In the genomic region with DNA sequence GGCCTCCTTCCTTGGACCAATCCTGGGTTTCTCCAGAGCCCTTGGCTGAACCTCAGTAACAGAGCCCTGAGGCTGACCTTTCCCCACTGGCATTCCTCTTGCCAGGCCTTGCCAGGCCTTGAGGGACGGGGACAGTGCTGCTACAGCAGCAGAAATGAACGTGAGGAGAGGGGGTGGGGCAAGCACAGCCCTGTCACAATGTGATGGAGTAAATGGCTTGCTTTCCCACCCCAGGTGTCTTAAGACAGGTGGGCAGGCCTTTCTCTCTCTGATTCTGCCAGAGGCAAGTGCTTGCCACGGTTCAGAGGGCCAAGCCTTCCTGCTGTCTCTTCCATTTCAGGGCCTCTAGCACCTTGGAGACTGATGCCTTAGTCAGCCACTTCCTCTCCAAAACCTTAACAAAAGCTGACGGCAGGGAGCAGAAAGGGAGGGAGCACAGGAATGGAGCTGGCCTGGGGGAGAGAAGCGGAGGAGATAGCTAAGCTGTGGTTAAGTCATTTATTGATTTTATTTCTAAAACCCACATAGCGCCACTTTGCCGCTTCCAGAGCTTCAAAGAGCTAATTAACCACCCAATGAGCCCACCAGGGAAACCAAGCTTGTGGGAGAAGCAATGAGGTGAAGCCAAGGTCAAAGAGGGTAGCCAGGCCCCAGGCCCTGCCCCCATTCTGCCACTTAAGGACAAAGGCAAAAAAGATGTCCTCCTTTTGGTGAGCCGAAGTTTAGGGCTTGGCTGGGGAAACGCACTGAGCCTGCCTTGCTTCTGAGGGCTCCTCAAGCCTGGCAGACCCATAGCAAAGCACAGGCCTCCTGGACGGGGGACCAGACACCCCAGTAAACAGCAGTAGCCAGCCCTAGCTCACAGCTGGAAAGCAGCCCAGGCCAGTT, we compare ENCODE assay signal across 1 cellular context.
TF ChIP-seq lines count a peak whose summit lies in the region.

No MANE protein-coding gene starts in this region.

TF ChIP-seq in HEK293, 187 proteins besides CTCF, POLR2A, EP300 and RAD21 (continued from another document):
- TF ChIP-seq, protein P1, sequence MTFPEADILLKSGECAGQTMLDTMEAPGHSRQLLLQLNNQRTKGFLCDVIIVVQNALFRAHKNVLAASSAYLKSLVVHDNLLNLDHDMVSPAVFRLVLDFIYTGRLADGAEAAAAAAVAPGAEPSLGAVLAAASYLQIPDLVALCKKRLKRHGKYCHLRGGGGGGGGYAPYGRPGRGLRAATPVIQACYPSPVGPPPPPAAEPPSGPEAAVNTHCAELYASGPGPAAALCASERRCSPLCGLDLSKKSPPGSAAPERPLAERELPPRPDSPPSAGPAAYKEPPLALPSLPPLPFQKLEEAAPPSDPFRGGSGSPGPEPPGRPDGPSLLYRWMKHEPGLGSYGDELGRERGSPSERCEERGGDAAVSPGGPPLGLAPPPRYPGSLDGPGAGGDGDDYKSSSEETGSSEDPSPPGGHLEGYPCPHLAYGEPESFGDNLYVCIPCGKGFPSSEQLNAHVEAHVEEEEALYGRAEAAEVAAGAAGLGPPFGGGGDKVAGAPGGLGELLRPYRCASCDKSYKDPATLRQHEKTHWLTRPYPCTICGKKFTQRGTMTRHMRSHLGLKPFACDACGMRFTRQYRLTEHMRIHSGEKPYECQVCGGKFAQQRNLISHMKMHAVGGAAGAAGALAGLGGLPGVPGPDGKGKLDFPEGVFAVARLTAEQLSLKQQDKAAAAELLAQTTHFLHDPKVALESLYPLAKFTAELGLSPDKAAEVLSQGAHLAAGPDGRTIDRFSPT (tag by site-specific recombination; IDR thresholded peaks at IDR 0.05), result no peak; the same call in none of the 2 replicates
- TF ChIP-seq, protein P2, sequence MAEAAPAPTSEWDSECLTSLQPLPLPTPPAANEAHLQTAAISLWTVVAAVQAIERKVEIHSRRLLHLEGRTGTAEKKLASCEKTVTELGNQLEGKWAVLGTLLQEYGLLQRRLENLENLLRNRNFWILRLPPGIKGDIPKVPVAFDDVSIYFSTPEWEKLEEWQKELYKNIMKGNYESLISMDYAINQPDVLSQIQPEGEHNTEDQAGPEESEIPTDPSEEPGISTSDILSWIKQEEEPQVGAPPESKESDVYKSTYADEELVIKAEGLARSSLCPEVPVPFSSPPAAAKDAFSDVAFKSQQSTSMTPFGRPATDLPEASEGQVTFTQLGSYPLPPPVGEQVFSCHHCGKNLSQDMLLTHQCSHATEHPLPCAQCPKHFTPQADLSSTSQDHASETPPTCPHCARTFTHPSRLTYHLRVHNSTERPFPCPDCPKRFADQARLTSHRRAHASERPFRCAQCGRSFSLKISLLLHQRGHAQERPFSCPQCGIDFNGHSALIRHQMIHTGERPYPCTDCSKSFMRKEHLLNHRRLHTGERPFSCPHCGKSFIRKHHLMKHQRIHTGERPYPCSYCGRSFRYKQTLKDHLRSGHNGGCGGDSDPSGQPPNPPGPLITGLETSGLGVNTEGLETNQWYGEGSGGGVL (tag by site-specific recombination; IDR thresholded peaks at IDR 0.05), result peak; percentile 56
- TF ChIP-seq ZNF140 (tag by site-specific recombination; IDR thresholded peaks at IDR 0.05) (no peak), ZNF341 (tag by site-specific recombination; IDR thresholded peaks at IDR 0.05; ENCODE audit: low read depth) (no peak), ZNF121 (tag by site-specific recombination; IDR thresholded peaks at IDR 0.05) (no peak), ZNF16 (tag by site-specific recombination; IDR thresholded peaks at IDR 0.05; ENCODE audit: low read depth) (no peak), ZBTB1 (tag by site-specific recombination; IDR thresholded peaks at IDR 0.05) (no peak), KLF1 (tag by site-specific recombination; IDR thresholded peaks at IDR 0.05) (no peak), ZBTB21 (tag by site-specific recombination; IDR thresholded peaks at IDR 0.05) (no peak), YY2 (tag by site-specific recombination; IDR thresholded peaks at IDR 0.05) (no peak), ZNF510 (tag by site-specific recombination; IDR thresholded peaks at IDR 0.05; ENCODE audit: insufficient replicate concordance) (no peak), ZFP69B (tag by site-specific recombination; IDR thresholded peaks at IDR 0.05) (0 out of 2 replicates have a peak, but pooled peaks have one; percentile 23), ZNF221 (tag by site-specific recombination; IDR thresholded peaks at IDR 0.05; ENCODE audit: borderline replicate concordance) (no peak), ZNF112 (tag by site-specific recombination; IDR thresholded peaks at IDR 0.05) (no peak), ZNF175 (tag by site-specific recombination; IDR thresholded peaks at IDR 0.05) (no peak)
- TF ChIP-seq, protein P3, sequence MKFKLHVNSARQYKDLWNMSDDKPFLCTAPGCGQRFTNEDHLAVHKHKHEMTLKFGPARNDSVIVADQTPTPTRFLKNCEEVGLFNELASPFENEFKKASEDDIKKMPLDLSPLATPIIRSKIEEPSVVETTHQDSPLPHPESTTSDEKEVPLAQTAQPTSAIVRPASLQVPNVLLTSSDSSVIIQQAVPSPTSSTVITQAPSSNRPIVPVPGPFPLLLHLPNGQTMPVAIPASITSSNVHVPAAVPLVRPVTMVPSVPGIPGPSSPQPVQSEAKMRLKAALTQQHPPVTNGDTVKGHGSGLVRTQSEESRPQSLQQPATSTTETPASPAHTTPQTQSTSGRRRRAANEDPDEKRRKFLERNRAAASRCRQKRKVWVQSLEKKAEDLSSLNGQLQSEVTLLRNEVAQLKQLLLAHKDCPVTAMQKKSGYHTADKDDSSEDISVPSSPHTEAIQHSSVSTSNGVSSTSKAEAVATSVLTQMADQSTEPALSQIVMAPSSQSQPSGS (tag by site-specific recombination; IDR thresholded peaks at IDR 0.05; ENCODE audit: low read depth), result no peak
- TF ChIP-seq, protein P4, sequence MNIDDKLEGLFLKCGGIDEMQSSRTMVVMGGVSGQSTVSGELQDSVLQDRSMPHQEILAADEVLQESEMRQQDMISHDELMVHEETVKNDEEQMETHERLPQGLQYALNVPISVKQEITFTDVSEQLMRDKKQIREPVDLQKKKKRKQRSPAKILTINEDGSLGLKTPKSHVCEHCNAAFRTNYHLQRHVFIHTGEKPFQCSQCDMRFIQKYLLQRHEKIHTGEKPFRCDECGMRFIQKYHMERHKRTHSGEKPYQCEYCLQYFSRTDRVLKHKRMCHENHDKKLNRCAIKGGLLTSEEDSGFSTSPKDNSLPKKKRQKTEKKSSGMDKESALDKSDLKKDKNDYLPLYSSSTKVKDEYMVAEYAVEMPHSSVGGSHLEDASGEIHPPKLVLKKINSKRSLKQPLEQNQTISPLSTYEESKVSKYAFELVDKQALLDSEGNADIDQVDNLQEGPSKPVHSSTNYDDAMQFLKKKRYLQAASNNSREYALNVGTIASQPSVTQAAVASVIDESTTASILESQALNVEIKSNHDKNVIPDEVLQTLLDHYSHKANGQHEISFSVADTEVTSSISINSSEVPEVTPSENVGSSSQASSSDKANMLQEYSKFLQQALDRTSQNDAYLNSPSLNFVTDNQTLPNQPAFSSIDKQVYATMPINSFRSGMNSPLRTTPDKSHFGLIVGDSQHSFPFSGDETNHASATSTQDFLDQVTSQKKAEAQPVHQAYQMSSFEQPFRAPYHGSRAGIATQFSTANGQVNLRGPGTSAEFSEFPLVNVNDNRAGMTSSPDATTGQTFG (tag by site-specific recombination; IDR thresholded peaks at IDR 0.05; ENCODE audit: borderline replicate concordance), result no peak
- TF ChIP-seq, protein P5, sequence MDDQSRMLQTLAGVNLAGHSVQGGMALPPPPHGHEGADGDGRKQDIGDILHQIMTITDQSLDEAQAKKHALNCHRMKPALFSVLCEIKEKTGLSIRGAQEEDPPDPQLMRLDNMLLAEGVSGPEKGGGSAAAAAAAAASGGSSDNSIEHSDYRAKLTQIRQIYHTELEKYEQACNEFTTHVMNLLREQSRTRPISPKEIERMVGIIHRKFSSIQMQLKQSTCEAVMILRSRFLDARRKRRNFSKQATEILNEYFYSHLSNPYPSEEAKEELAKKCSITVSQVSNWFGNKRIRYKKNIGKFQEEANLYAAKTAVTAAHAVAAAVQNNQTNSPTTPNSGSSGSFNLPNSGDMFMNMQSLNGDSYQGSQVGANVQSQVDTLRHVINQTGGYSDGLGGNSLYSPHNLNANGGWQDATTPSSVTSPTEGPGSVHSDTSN (CRISPR knock-in tag; IDR thresholded peaks at IDR 0.05), result no peak
- TF ChIP-seq, protein P6, sequence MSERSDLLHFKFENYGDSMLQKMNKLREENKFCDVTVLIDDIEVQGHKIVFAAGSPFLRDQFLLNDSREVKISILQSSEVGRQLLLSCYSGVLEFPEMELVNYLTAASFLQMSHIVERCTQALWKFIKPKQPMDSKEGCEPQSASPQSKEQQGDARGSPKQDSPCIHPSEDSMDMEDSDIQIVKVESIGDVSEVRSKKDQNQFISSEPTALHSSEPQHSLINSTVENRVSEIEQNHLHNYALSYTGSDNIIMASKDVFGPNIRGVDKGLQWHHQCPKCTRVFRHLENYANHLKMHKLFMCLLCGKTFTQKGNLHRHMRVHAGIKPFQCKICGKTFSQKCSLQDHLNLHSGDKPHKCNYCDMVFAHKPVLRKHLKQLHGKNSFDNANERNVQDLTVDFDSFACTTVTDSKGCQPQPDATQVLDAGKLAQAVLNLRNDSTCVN (tag by site-specific recombination; optimal IDR thresholded peaks at IDR 0.05), result no peak
- TF ChIP-seq, protein P7, sequence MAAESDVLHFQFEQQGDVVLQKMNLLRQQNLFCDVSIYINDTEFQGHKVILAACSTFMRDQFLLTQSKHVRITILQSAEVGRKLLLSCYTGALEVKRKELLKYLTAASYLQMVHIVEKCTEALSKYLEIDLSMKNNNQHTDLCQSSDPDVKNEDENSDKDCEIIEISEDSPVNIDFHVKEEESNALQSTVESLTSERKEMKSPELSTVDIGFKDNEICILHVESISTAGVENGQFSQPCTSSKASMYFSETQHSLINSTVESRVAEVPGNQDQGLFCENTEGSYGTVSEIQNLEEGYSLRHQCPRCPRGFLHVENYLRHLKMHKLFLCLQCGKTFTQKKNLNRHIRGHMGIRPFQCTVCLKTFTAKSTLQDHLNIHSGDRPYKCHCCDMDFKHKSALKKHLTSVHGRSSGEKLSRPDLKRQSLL (tag by site-specific recombination; IDR thresholded peaks at IDR 0.05), result no peak; the same call in 1 of the 2 replicates
TF ChIP-seq in HEK293: peak in this region for 28.
